In the genomic region with DNA sequence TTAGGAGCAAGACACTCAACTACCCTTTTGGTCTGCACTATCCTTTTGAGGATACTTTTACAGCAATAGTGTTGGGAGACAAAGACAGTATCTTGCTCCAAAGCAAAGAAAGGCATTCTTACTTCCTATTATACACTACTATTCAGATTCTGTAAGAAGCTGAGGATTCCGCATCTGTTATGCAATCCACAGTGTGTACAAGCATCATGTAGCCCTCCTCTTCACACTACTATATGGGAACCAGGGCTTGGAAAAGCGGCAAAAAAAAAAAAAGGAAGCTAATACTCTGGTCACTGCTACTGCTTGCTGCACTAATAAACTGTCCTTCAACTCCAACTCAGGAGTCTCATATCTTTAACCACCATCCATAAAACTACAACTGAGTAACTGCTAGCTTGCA, we compare ENCODE assay signal across 33 cellular contexts. TPM values are rescaled to one million over a fixed set of nuclear protein-coding genes. Genes with fewer than 3 reads are reported as not detected.
DNase-seq lines count a peak whose midpoint lies in the region; ATAC-seq, FAIRE-seq and TF ChIP-seq lines count a peak whose summit lies in the region.
"Had no signal": no experiment of that assay in that cellular context is flagged by ENCODE, and none has a peak within 500 bp of the region (broad histone marks: within the 10 kb centered on the region; RNA-seq: fewer than 3 reads in every experiment).

No MANE protein-coding gene starts in this region.

- ATAC-seq in HepG2 (no peak), GM18861 (IDR thresholded peaks at IDR 0.05; ENCODE audit: unreplicated experiment) (no peak)
- ATAC-seq: activated CD8-positive, alpha-beta T cell treated with anti-CD3 and anti-CD28 coated beads for 36 hours; body of pancreas; esophagus mucosa; natural killer cell; SK-N-SH treated with all-trans-retinoic acid at 6 μM for 48 hours; stimulated activated naive CD8-positive, alpha-beta T cell treated with anti-CD3 and anti-CD28 coated beads, Interleukin-15, Interleukin-2, amounts not matched to agents 100 U/mL and 50 U/mL, for 24 hours had no signal

- no peak for FAIRE-seq in HepG2 (lab: Jason Lieb, UNC)
- FAIRE-seq: A204.1, H54, TTC549 had no signal

- in situ Hi-C loops in HepG2 (cut with HindIII; ENCODE audit: extremely low pct_ligation_motif_present, low pct_unique_long_range_greater_than_20kb): no loop called here

- peaks cover 8% of the 10 kb centered on the region for H3K9me3 Mint-ChIP-seq in progenitor cell of endocrine pancreas (ENCODE audit: low read depth)
- H3K9me3 Mint-ChIP-seq: activated T-helper 1 cell treated with anti-CD3 and anti-CD28 coated beads, Interleukin-12 subunit alpha, Interleukin-12 subunit beta, Interleukin-2, Interleukin-4 antibody, amounts not matched to agents 30 ng/mL and 10 ng/mL and 1 ng/mL, durations not matched to agents 14 hours and 24 hours and 36 hours; natural killer cell had no signal

- peaks cover 9% of the 10 kb centered on the region for H3K36me3 Mint-ChIP-seq in progenitor cell of endocrine pancreas (ENCODE audit: insufficient read depth)
- H3K36me3 Mint-ChIP-seq: natural killer cell had no signal

- H3K27ac Mint-ChIP-seq in progenitor cell of endocrine pancreas: peak overlapping the region; percentile 81
- H3K27ac Mint-ChIP-seq: activated CD8-positive, alpha-beta T cell treated with anti-CD3 and anti-CD28 coated beads for 36 hours; activated naive CD4-positive, alpha-beta T cell treated with anti-CD3 and anti-CD28 coated beads for 36 hours; activated T-helper 1 cell treated with anti-CD3 and anti-CD28 coated beads, Interleukin-12 subunit alpha, Interleukin-12 subunit beta, Interleukin-2, Interleukin-4 antibody, amounts not matched to agents 30 ng/mL and 10 ng/mL and 1 ng/mL, durations not matched to agents 14 hours and 24 hours and 36 hours; natural killer cell; T-helper 1 cell treated with Interleukin-12 subunit alpha and Interleukin-12 subunit beta and Interleukin-4 antibody, amounts not matched to agents 30 μg/mL and 1 μg/mL, for 36 hours had no signal

- no peak overlapping the region for H3K27ac ChIP-seq in HepG2 (ENCODE audit: extremely low read length, insufficient read depth, low read length)
- H3K27ac ChIP-seq: body of pancreas, skin epidermis had no signal

- CTCF ChIA-PET in HepG2 (lab: Yijun Ruan, JAX; ENCODE audit: low intra/inter-chr PET ratio, low total read pairs): no interaction called here

- TF ChIP-seq EP300 in HepG2 (IDR thresholded peaks at IDR 0.05; ENCODE audit: low read depth in 2 of 2, low read length in 2 of 2) (no peak), HepG2 (CRISPR knock-in tag; IDR thresholded peaks at IDR 0.05; ENCODE audit: borderline replicate concordance) (no peak)

- H3K27me3 Mint-ChIP-seq in progenitor cell of endocrine pancreas: no peaks in the 10 kb centered on the region
- H3K27me3 Mint-ChIP-seq: activated CD8-positive, alpha-beta T cell treated with anti-CD3 and anti-CD28 coated beads for 36 hours; CD4-positive, CD25-positive, alpha-beta regulatory T cell had no signal

- H3K4me1 ChIP-seq in HepG2 (ENCODE audit: insufficient read depth, low read length): peaks cover 53% of the 10 kb centered on the region

- peaks cover 45% of the 10 kb centered on the region for H3K79me2 ChIP-seq in HepG2 (ENCODE audit: insufficient read depth, low read length)

- H3K9me3 ChIP-seq in HepG2 (ENCODE audit: low read length): no peaks in the 10 kb centered on the region
- H3K9me3 ChIP-seq: body of pancreas had no signal

- TF ChIP-seq POLR2A in HepG2 (IDR thresholded peaks at IDR 0.05; ENCODE audit: insufficient read depth in 1 of 2, low read depth in 2 of 2, low read length in 2 of 2): no peak

- H3K4me2 ChIP-seq in HepG2 (ENCODE audit: low read depth, low read length): no peak overlapping the region

- no peak for TF ChIP-seq CTCF in HepG2 (CRISPR knock-in tag; IDR thresholded peaks at IDR 0.05)
- TF ChIP-seq CTCF in progenitor cell of endocrine pancreas (IDR thresholded peaks at IDR 0.05; ENCODE audit: unreplicated experiment): no peak

- H3K4me3 ChIP-seq in HepG2 (replicated peaks in 1 of 3; ENCODE audit: insufficient read depth in 1 of 3, low read depth in 2 of 3, low read length in 3 of 3): no peak overlapping the region
- H3K4me3 ChIP-seq: body of pancreas, skin epidermis had no signal

- H3K27me3 ChIP-seq in HepG2 (ENCODE audit: control insufficient read depth in 1 of 2, insufficient read depth in 2 of 2, low read length in 2 of 2): no peaks in the 10 kb centered on the region
- H3K27me3 ChIP-seq: body of pancreas had no signal

- no peaks in the 10 kb centered on the region for H4K20me1 ChIP-seq in HepG2 (ENCODE audit: insufficient read depth, low read length)

- H2AFZ ChIP-seq in HepG2 (ENCODE audit: low read length): no peak overlapping the region

- DNase-seq in NOMO-1 (lab: John Stamatoyannopoulos, UW; ENCODE audit: unreplicated experiment in 2 of 2): peak; percentile 3 to 22
- no peak for DNase-seq in NOMO-1 treated with dmso at 0.1 percent for 144 hours (lab: John Stamatoyannopoulos, UW; ENCODE audit: unreplicated experiment)
- peak; percentile 77 for DNase-seq in MV-4-11 (lab: John Stamatoyannopoulos, UW)
- DNase-seq in HepG2 (ENCODE audit: low spot score): no peak
- no peak for DNase-seq in progenitor cell of endocrine pancreas (ENCODE audit: low spot score, unreplicated experiment)
- DNase-seq in NCI-H1092 (lab: John Stamatoyannopoulos, UW): no peak
- DNase-seq in stimulated activated CD4-positive, alpha-beta T cell treated with anti-CD3 and anti-CD28 coated beads, Interleukin-4, amount 100 ng/mL, for 4 hours: no peak
- DNase-seq: activated CD4-positive, alpha-beta T cell treated with anti-CD3 and anti-CD28 coated beads for 1 hour; activated CD8-positive, alpha-beta memory T cell treated with anti-CD3 and anti-CD28 coated beads, Interleukin-2, amount 50 U/mL, for 48 hours; activated CD8-positive, alpha-beta T cell treated with anti-CD3 and anti-CD28 coated beads for 36 hours; activated naive CD4-positive, alpha-beta T cell treated with anti-CD3 and anti-CD28 coated beads for 36 hours; Calu3; CD4-positive, CD25-positive, alpha-beta regulatory T cell; cerebellar nuclear complex; DND-41; foreskin fibroblast; GF-D8; MM.1S; natural killer cell; NCI-H1436 treated with DMSO at 0.1 percent for 48 hours; NCI-H446; NCI-H748 treated with DMSO at 0.1 percent for 48 hours; stimulated activated naive CD8-positive, alpha-beta T cell treated with anti-CD3 and anti-CD28 coated beads, Interleukin-15, Interleukin-2, amounts not matched to agents 100 U/mL and 50 U/mL, for 24 hours had no signal

- no peak for TF ChIP-seq RAD21 in HepG2 (CRISPR knock-in tag; IDR thresholded peaks at IDR 0.05)

- no peaks in the 10 kb centered on the region for H3K36me3 ChIP-seq in HepG2 (replicated peaks in 1 of 2; ENCODE audit: control insufficient read depth in 1 of 2, insufficient read depth in 2 of 2, low read length in 2 of 2)

- peaks cover 14% of the 10 kb centered on the region for H3K4me1 Mint-ChIP-seq in progenitor cell of endocrine pancreas (ENCODE audit: low read depth)

- H3K4me3 Mint-ChIP-seq in progenitor cell of endocrine pancreas (ENCODE audit: low read depth): no peak overlapping the region
- H3K4me3 Mint-ChIP-seq: activated CD8-positive, alpha-beta T cell treated with anti-CD3 and anti-CD28 coated beads for 36 hours; activated naive CD4-positive, alpha-beta T cell treated with anti-CD3 and anti-CD28 coated beads for 36 hours; activated T-helper 1 cell treated with anti-CD3 and anti-CD28 coated beads, Interleukin-12 subunit alpha, Interleukin-12 subunit beta, Interleukin-2, Interleukin-4 antibody, amounts not matched to agents 30 ng/mL and 10 ng/mL and 1 ng/mL, durations not matched to agents 14 hours and 24 hours and 36 hours; CD4-positive, CD25-positive, alpha-beta regulatory T cell; natural killer cell; T-helper 1 cell treated with Interleukin-12 subunit alpha and Interleukin-12 subunit beta and Interleukin-4 antibody, amounts not matched to agents 30 μg/mL and 1 μg/mL, for 36 hours had no signal

- 97% methylated on average over 2 of the region's 2 CpGs for WGBS in HepG2 (ENCODE audit: low lambda C conversion rate)

- intact Hi-C loops in HepG2 (cut with micrococcal nuclease; ENCODE audit: unreplicated experiment): no loop called here

- POLR2A ChIA-PET in HepG2 (lab: Yijun Ruan, JAX): interaction anchor here (2.3 kb wide), 1 partner anchor 10 kb away, joined by 7 read pairs; no protein-coding TSS in a partner anchor

- BruUV-seq in HepG2 (replicated peaks; lab: Mats Ljungman, UMichigan): no TSS peak

- no peak overlapping the region for H3K9ac ChIP-seq in HepG2 (ENCODE audit: insufficient read depth, low read depth, low read length)

TF ChIP-seq in HepG2, 621 proteins besides CTCF, POLR2A, EP300 and RAD21:
- TF ChIP-seq CEBPB (IDR thresholded peaks at IDR 0.05; ENCODE audit: borderline replicate concordance, low read depth, low read length) (0 out of 2 replicates have a peak, but pooled peaks have one; percentile 16), ZNF678 (CRISPR knock-in tag; IDR thresholded peaks at IDR 0.05) (no peak)
TF ChIP-seq in HepG2: peak in this region for 1.

RNA-seq across cellular contexts. Expression of a gene that starts 59.1 kb away (rescaled TPM):
- total RNA-seq in HepG2 (2016; rRNA removed; fragmentation: Illumina TruSeq; extraction: Trizol): 21.7 and 40.9 TPM in 2 replicates
- total RNA-seq in HepG2 (2016; cell fraction: cytosol; rRNA removed; fragmentation: Illumina TruSeq; extraction: Trizol; ENCODE audit: low read depth): 390 and 448 TPM in 2 replicates
- total RNA-seq in HepG2 (2016; cell fraction: insoluble cytoplasmic fraction; rRNA removed; fragmentation: Illumina TruSeq; extraction: Trizol): 20.3 and 39.8 TPM in 2 replicates
- total RNA-seq in HepG2 (2016; cell fraction: membrane; rRNA removed; fragmentation: Illumina TruSeq; extraction: Trizol): 97.2 and 111 TPM in 2 replicates
- total RNA-seq in HepG2 (2016; cell fraction: nucleus; rRNA removed; fragmentation: Illumina TruSeq; extraction: Trizol): 53.9 and 55.5 TPM in 2 replicates
- polyA plus RNA-seq in HepG2 (2011; rRNA removed): 5.0 and 5.9 TPM in 2 replicates
- 2.2 and 4.6 TPM in 2 replicates for polyA plus RNA-seq in HepG2 (2011; cell fraction: cytosol; rRNA removed)
- polyA plus RNA-seq in HepG2 (2011; cell fraction: nucleus; rRNA removed): 9.7 and 13.6 TPM in 2 replicates
- polyA plus RNA-seq in HepG2 (2012): 11.4 and 16.7 TPM in 2 replicates
- 0.57 and 0.69 TPM in 2 replicates for polyA plus RNA-seq in HepG2 (2016; cell fraction: cytosol; fragmentation: Illumina TruSeq; extraction: Trizol; ENCODE audit: low read depth)
- polyA plus RNA-seq in HepG2 (2016; cell fraction: insoluble cytoplasmic fraction; fragmentation: Illumina TruSeq; extraction: Trizol; ENCODE audit: low read depth): 7.5 and 10.8 TPM in 2 replicates
- polyA plus RNA-seq in HepG2 (2016; cell fraction: membrane; fragmentation: Illumina TruSeq; extraction: Trizol; ENCODE audit: low read depth): 1.5 TPM in 2 replicates
- 24.1 and 28.3 TPM in 2 replicates for polyA plus RNA-seq in HepG2 (2016; cell fraction: nucleus; fragmentation: Illumina TruSeq; extraction: Trizol; ENCODE audit: insufficient read depth, low read depth)
- 8.0 and 9.7 TPM in 2 replicates for polyA minus RNA-seq in HepG2 (2011; rRNA and poly(A)+ RNA removed; ENCODE audit: low replicate concordance)
- 8.8 and 18.1 TPM in 2 replicates for polyA minus RNA-seq in HepG2 (2011; cell fraction: cytosol; rRNA and poly(A)+ RNA removed)
- polyA minus RNA-seq in HepG2 (2011; cell fraction: nucleus; rRNA and poly(A)+ RNA removed): 85.0 and 102 TPM in 2 replicates
- 49.3 and 52.1 TPM in 2 replicates for total RNA-seq in progenitor cell of endocrine pancreas

Comparison
In these comparisons a context has a peak if more than half of its experiments do, and no peak if none do; other contexts are left out.
1. DNase-seq: peak in NOMO-1 (2 of 2) and MV-4-11 (single experiment); none in NOMO-1 treated with dmso at 0.1 percent for 144 hours (single experiment), HepG2 (single experiment), progenitor cell of endocrine pancreas (single experiment), NCI-H1092 (single experiment) and stimulated activated CD4-positive, alpha-beta T cell treated with anti-CD3 and anti-CD28 coated beads, Interleukin-4, amount 100 ng/mL, for 4 hours (0 of 2).